In genomic region chr12:14264316-14264715, GRCh38 we compare ENCODE assay signal across 1 cellular context.
TF ChIP-seq lines count a peak whose summit lies in the region.

No MANE protein-coding gene starts in this region.

TF ChIP-seq in HepG2, 621 proteins besides CTCF, POLR2A, EP300 and RAD21 (continued from another document):
- TF ChIP-seq REST (IDR thresholded peaks at IDR 0.05; ENCODE audit: borderline replicate concordance in 1 of 2, low read depth in 1 of 2, low read length in 2 of 2): peak; percentile 11 to 88
- TF ChIP-seq CHD2 (IDR thresholded peaks at IDR 0.05; ENCODE audit: low read depth, low read length): no peak
- no peak for TF ChIP-seq IKZF1 (IDR thresholded peaks at IDR 0.05)
- no peak for TF ChIP-seq MIXL1 (CRISPR knock-in tag; IDR thresholded peaks at IDR 0.05)
- TF ChIP-seq NR2C2 (CRISPR knock-in tag; IDR thresholded peaks at IDR 0.05; ENCODE audit: borderline replicate concordance): no peak
- TF ChIP-seq, protein P1, sequence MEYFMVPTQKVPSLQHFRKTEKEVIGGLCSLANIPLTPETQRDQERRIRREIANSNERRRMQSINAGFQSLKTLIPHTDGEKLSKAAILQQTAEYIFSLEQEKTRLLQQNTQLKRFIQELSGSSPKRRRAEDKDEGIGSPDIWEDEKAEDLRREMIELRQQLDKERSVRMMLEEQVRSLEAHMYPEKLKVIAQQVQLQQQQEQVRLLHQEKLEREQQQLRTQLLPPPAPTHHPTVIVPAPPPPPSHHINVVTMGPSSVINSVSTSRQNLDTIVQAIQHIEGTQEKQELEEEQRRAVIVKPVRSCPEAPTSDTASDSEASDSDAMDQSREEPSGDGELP (IDR thresholded peaks at IDR 0.05; ENCODE audit: borderline replicate concordance, low read depth): peak; percentile 37; the same call in 1 of the 2 replicates
- no peak for TF ChIP-seq ZNF20 (CRISPR knock-in tag; IDR thresholded peaks at IDR 0.05)
- no peak for TF ChIP-seq ZNF460 (CRISPR knock-in tag; IDR thresholded peaks at IDR 0.05; ENCODE audit: borderline replicate concordance)
TF ChIP-seq in HepG2: peak in this region for 3.
